ENCODE assay signal across 8 cellular contexts in genomic region chr14:34843011-34843554, GRCh38. TPM values are rescaled to one million over a fixed set of nuclear protein-coding genes. Genes with fewer than 3 reads are reported as not detected.
A peak's percentile ranks its signal among the peaks of the same experiment; 100 is the strongest.
DNase-seq lines count a peak whose midpoint lies in the region; TF ChIP-seq lines count a peak whose summit lies in the region.

No MANE protein-coding gene starts in this region.

- peaks cover 9% of the 10 kb centered on the region for H3K79me1 ChIP-seq in mesenchymal stem cell (replicated peaks; ENCODE audit: low read length, poor library complexity, severe bottlenecking)

- no peak for TF ChIP-seq CTCF in brain microvascular endothelial cell (IDR thresholded peaks at IDR 0.05; ENCODE audit: low read depth, low read length, missing control alignments)

- H3K4ac ChIP-seq in mesenchymal stem cell (ENCODE audit: low read depth in 1 of 2, low read length in 2 of 2) = no peak overlapping the region

- H3K18ac ChIP-seq in mesenchymal stem cell (ENCODE audit: low read depth in 1 of 2, low read length in 2 of 2) = peak overlapping the region; percentile 48 to 67

- H3K27ac ChIP-seq in brain microvascular endothelial cell (peak overlapping the region; percentile 62), mesenchymal stem cell (ENCODE audit: low read length, poor library complexity, severe bottlenecking) (peak overlapping the region; percentile 91)

- no peak overlapping the region for H2BK15ac ChIP-seq in mesenchymal stem cell (ENCODE audit: low read depth, poor library complexity, severe bottlenecking)

- no peaks in the 10 kb centered on the region for H3K9me3 ChIP-seq in mesenchymal stem cell (ENCODE audit: control insufficient read depth, low read length)

- no peak overlapping the region for H2AFZ ChIP-seq in mesenchymal stem cell (ENCODE audit: low read depth, low read length)

- peak overlapping the region; percentile 11 for H2BK5ac ChIP-seq in mesenchymal stem cell (ENCODE audit: low read depth, low read length, poor library complexity, severe bottlenecking)

- no peak overlapping the region for H3K23ac ChIP-seq in mesenchymal stem cell (ENCODE audit: low read length in 2 of 2)

- peak; percentile 36 for DNase-seq in activated CD4-positive, alpha-beta T cell treated with anti-CD3 and anti-CD28 coated beads for 48 hours
- no peak for DNase-seq in activated CD4-positive, alpha-beta T cell treated with anti-CD3 and anti-CD28 coated beads, Interleukin-2, amount 50 U/mL, for 4 hours
- DNase-seq in MV-4-11 (lab: John Stamatoyannopoulos, UW) = peak; percentile 74
- peak; percentile 24 for DNase-seq in brain microvascular endothelial cell
- peak; percentile 83 for DNase-seq in mesenchymal stem cell
- no peak for DNase-seq in germinal center (ENCODE audit: low spot score)
- DNase-seq in GOT3 (lab: John Stamatoyannopoulos, UW) = no peak
- DNase-seq in hippocampal formation (lab: John Stamatoyannopoulos, UW) = no peak

- H3K9ac ChIP-seq in mesenchymal stem cell (ENCODE audit: low read length) = peak overlapping the region; percentile 55

- H3K4me3 ChIP-seq in brain microvascular endothelial cell (ENCODE audit: low read depth, low read length) (no peak overlapping the region), mesenchymal stem cell (ENCODE audit: insufficient read depth in 1 of 2, low read depth in 1 of 2, low read length in 2 of 2) (no peak overlapping the region)

- H4K8ac ChIP-seq in mesenchymal stem cell (ENCODE audit: low read length) = no peak overlapping the region

- H2BK12ac ChIP-seq in mesenchymal stem cell (ENCODE audit: low read length in 2 of 2) = peak overlapping the region in 1 of 2 experiments; percentile 67

- no peak overlapping the region for H2BK120ac ChIP-seq in mesenchymal stem cell (ENCODE audit: low read depth, low read length)

- WGBS in mesenchymal stem cell = 75% methylated on average over 3 of the region's 3 CpGs

- H3K4me1 ChIP-seq in mesenchymal stem cell (ENCODE audit: control insufficient read depth, insufficient read depth, low read depth, low read length) = peaks cover 2% of the 10 kb centered on the region

- peak overlapping the region; percentile 19 for H3K4me2 ChIP-seq in mesenchymal stem cell (ENCODE audit: low read length, poor library complexity, severe bottlenecking)

- peak overlapping the region; percentile 63 for H2AK5ac ChIP-seq in mesenchymal stem cell (ENCODE audit: low read length, severe bottlenecking)

- no peaks in the 10 kb centered on the region for H3K27me3 ChIP-seq in brain microvascular endothelial cell (replicated peaks)
- no peaks in the 10 kb centered on the region for H3K27me3 ChIP-seq in mesenchymal stem cell (ENCODE audit: control insufficient read depth in 1 of 2, insufficient read depth in 1 of 2, low read length in 2 of 2)

- H3K14ac ChIP-seq in mesenchymal stem cell (ENCODE audit: low read length in 2 of 2) = no peak overlapping the region

- in situ Hi-C loops in brain microvascular endothelial cell (cut with HindIII; ENCODE audit: low pct_ligation_motif_present, low sequenced_read_pairs) = no loop called here

- H3K36me3 ChIP-seq in brain microvascular endothelial cell (replicated peaks) = no peaks in the 10 kb centered on the region
- H3K36me3 ChIP-seq in mesenchymal stem cell (ENCODE audit: control insufficient read depth in 1 of 2, insufficient read depth in 2 of 2, low read depth in 1 of 2, low read length in 2 of 2) = peaks cover 0 to 3% of the 10 kb centered on the region in 2 experiments

- H4K91ac ChIP-seq in mesenchymal stem cell (ENCODE audit: low read length) = no peak overlapping the region

RNA-seq across cellular contexts. Expression of gene BAZ1A, which starts 32.1 kb away (rescaled TPM):
- polyA plus RNA-seq in mesenchymal stem cell (2013, experiment 1 of 2) = 49.8 TPM
- polyA plus RNA-seq in mesenchymal stem cell (2013, experiment 2 of 2) = 51.7 TPM

Comparison
In these comparisons a context has a peak if more than half of its experiments do, and no peak if none do; other contexts are left out.
1. DNase-seq: peak in activated CD4-positive, alpha-beta T cell treated with anti-CD3 and anti-CD28 coated beads for 48 hours (single experiment), MV-4-11 (single experiment), brain microvascular endothelial cell (single experiment) and mesenchymal stem cell (single experiment); none in activated CD4-positive, alpha-beta T cell treated with anti-CD3 and anti-CD28 coated beads, Interleukin-2, amount 50 U/mL, for 4 hours (0 of 2), germinal center (single experiment), GOT3 (single experiment) and hippocampal formation (0 of 2).